In genomic region chr7:49010717-49011116, GRCh38 we compare ENCODE assay signal across 20 cellular contexts.
"Had no signal": no experiment of that assay in that cellular context is flagged by ENCODE, and none has a peak within 500 bp of the region (broad histone marks: within the 10 kb centered on the region; RNA-seq: fewer than 3 reads in every experiment).

No MANE protein-coding gene starts in this region.

- H3K27ac Mint-ChIP-seq: mesothelial cell of epicardium had no signal

- H3K4me1 ChIP-seq: esophagus muscularis mucosa, foreskin keratinocyte, gastroesophageal sphincter, heart left ventricle, left lung, lower lobe of right lung had no signal

- H3K4me3 Mint-ChIP-seq: mesothelial cell of epicardium had no signal

- DNase-seq: dermis blood vessel endothelial cell; dorsolateral prefrontal cortex; effector CD4-positive, alpha-beta T cell; effector memory CD4-positive, alpha-beta T cell; foreskin keratinocyte; heart left ventricle; hippocampal formation; left cardiac atrium; left lung; left ventricle myocardium superior; lower lobe of right lung; mesenchymal stem cell; mucosa of descending colon had no signal

- H3K27ac ChIP-seq: coronary artery, dorsolateral prefrontal cortex, esophagus muscularis mucosa, foreskin keratinocyte, gastroesophageal sphincter, heart left ventricle, left lung, lower lobe of right lung had no signal

- H3K9me3 ChIP-seq: esophagus muscularis mucosa, gastroesophageal sphincter, lower lobe of right lung, mucosa of descending colon had no signal

- H3K27me3 ChIP-seq: esophagus muscularis mucosa, foreskin keratinocyte, gastroesophageal sphincter, heart left ventricle, left lung had no signal

- H3K36me3 ChIP-seq: esophagus muscularis mucosa, gastroesophageal sphincter, heart left ventricle, left lung, lower lobe of right lung had no signal

- H3K36me3 Mint-ChIP-seq: mesothelial cell of epicardium had no signal

- ATAC-seq: foreskin keratinocyte, gastroesophageal sphincter, heart left ventricle, left cardiac atrium, left lung, left ventricle myocardium superior, lower lobe of right lung, mucosa of descending colon had no signal

- FAIRE-seq: endothelial cell of umbilical vein, islet of Langerhans, keratinocyte had no signal

- H3K4me3 ChIP-seq: coronary artery, dorsolateral prefrontal cortex, esophagus muscularis mucosa, gastroesophageal sphincter, heart left ventricle, left lung, lower lobe of right lung, mucosa of descending colon had no signal

- H3K4me1 Mint-ChIP-seq: mesothelial cell of epicardium had no signal
